In the genomic region with DNA sequence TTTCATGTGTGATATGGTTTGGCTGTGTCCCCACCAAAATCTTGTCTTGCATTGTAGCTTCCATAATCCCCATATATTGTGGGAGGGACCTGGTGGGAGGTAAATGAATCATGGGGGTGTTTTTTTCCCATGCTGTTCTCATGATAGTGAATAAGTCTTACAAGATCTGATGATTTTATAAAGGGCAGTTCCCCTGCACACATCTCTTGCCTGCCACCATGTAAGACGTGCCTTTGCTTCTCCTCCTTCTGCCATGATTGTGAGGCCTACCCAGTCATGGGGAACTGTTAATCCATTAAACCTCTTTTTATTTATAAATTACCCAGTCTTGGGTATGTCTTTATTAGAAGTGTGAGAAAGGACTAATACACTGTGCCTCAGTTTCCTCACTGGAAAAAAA, we compare ENCODE assay signal across 32 cellular contexts. TPM values are rescaled to one million over a fixed set of nuclear protein-coding genes. Genes with fewer than 3 reads are reported as not detected.
DNase-seq lines count a peak whose midpoint lies in the region; ATAC-seq, FAIRE-seq and TF ChIP-seq lines count a peak whose summit lies in the region.
"Had no signal": no experiment of that assay in that cellular context is flagged by ENCODE, and none has a peak within 500 bp of the region (broad histone marks: within the 10 kb centered on the region; RNA-seq: fewer than 3 reads in every experiment).

No MANE protein-coding gene starts in this region.

- H3K4me3 ChIP-seq in HepG2 (replicated peaks in 1 of 3; ENCODE audit: insufficient read depth in 1 of 3, low read depth in 2 of 3, low read length in 3 of 3) (no peak overlapping the region), right lobe of liver (no peak overlapping the region), K562 (no peak overlapping the region)
- H3K4me3 ChIP-seq: BLaER1, GM12878 had no signal

- H3K27ac ChIP-seq in HepG2 (ENCODE audit: extremely low read length, insufficient read depth, low read length) (no peak overlapping the region), right lobe of liver (no peak overlapping the region), K562 (ENCODE audit: extremely low read depth, low read depth, low read length) (no peak overlapping the region)

- no peaks in the 10 kb centered on the region for H3K27me3 Mint-ChIP-seq in stimulated activated memory B cell treated with anti-CD40 and anti-IgM and Interleukin-4, amounts not matched to agents 10 μg/mL and 1 μg/mL and 100 μg/mL, for 72 hours

- H3K4me1 ChIP-seq in HepG2 (ENCODE audit: insufficient read depth, low read length) (no peaks in the 10 kb centered on the region), right lobe of liver (no peaks in the 10 kb centered on the region), K562 (replicated peaks in 1 of 2; ENCODE audit: control insufficient read depth in 2 of 2, insufficient read depth in 2 of 2, low read length in 2 of 2) (peaks cover 0 to 11% of the 10 kb centered on the region in 2 experiments; a peak in 2 of 5 replicates)
- H3K4me1 ChIP-seq: BE2C had no signal

- H3K36me3 Mint-ChIP-seq in stimulated activated memory B cell treated with anti-CD40 and anti-IgM and Interleukin-4, amounts not matched to agents 10 μg/mL and 1 μg/mL and 100 μg/mL, for 72 hours: peaks cover 10% of the 10 kb centered on the region
- H3K36me3 Mint-ChIP-seq: CD4-positive, CD25-positive, alpha-beta regulatory T cell had no signal

- peaks cover 8% of the 10 kb centered on the region; the same call in 1 of the 2 replicates for H3K9me3 ChIP-seq in HepG2 (ENCODE audit: low read length)
- peaks cover 0 to 3% (median 0%) of the 10 kb centered on the region in 4 donors for H3K9me3 ChIP-seq in right lobe of liver
- H3K9me3 ChIP-seq in K562 (replicated peaks; ENCODE audit: control insufficient read depth, insufficient read depth, low read depth, low read length): peaks cover 6% of the 10 kb centered on the region; the same call in 1 of the 2 replicates
- H3K9me3 ChIP-seq: BE2C had no signal

- TF ChIP-seq CTCF in HepG2 (CRISPR knock-in tag; IDR thresholded peaks at IDR 0.05) (no peak), right lobe of liver (IDR thresholded peaks at IDR 0.05) (no peak), K562 (IDR thresholded peaks at IDR 0.05 in 2 of 3, conservative IDR thresholded peaks at IDR 0.05 in 1 of 3; ENCODE audit: insufficient read depth in 2 of 3, low read depth in 1 of 3, low read length in 3 of 3) (no peak)

- H3K4me1 Mint-ChIP-seq in stimulated activated memory B cell treated with anti-CD40 and anti-IgM and Interleukin-4, amounts not matched to agents 10 μg/mL and 1 μg/mL and 100 μg/mL, for 72 hours: peaks cover 37% of the 10 kb centered on the region
- H3K4me1 Mint-ChIP-seq: CD8-positive, alpha-beta memory T cell had no signal

- no peak for TF ChIP-seq EP300 in HepG2 (IDR thresholded peaks at IDR 0.05; ENCODE audit: low read depth in 2 of 2, low read length in 2 of 2)
- TF ChIP-seq EP300 in HepG2 (CRISPR knock-in tag; IDR thresholded peaks at IDR 0.05; ENCODE audit: borderline replicate concordance): no peak
- TF ChIP-seq EP300 in K562 (IDR thresholded peaks at IDR 0.05; ENCODE audit: low read length): no peak

- H3K27me3 ChIP-seq in HepG2 (ENCODE audit: control insufficient read depth in 1 of 2, insufficient read depth in 2 of 2, low read length in 2 of 2): no peaks in the 10 kb centered on the region; a peak in 2 of 5 replicates
- no peaks in the 10 kb centered on the region for H3K27me3 ChIP-seq in right lobe of liver
- H3K27me3 ChIP-seq in K562 (ENCODE audit: control insufficient read depth in 2 of 2, insufficient read depth in 2 of 2, low read length in 2 of 2): no peaks in the 10 kb centered on the region
- H3K27me3 ChIP-seq: BE2C, BLaER1 had no signal

- TF ChIP-seq POLR2A in HepG2 (IDR thresholded peaks at IDR 0.05; ENCODE audit: insufficient read depth in 1 of 2, low read depth in 2 of 2, low read length in 2 of 2) (no peak), right lobe of liver (IDR thresholded peaks at IDR 0.05) (no peak), K562 (conservative IDR thresholded peaks at IDR 0.05) (no peak)

- ATAC-seq in HepG2 (no peak), right lobe of liver (no peak), K562 (no peak)
- no peak for ATAC-seq in stimulated activated memory B cell treated with anti-CD40 and anti-IgM and Interleukin-4, amounts not matched to agents 10 μg/mL and 1 μg/mL and 100 μg/mL, for 72 hours
- ATAC-seq: GM12878 had no signal

- no peak for TF ChIP-seq RAD21 in HepG2 (CRISPR knock-in tag; IDR thresholded peaks at IDR 0.05)
- no peak for TF ChIP-seq RAD21 in K562 (CRISPR knock-in tag; conservative IDR thresholded peaks at IDR 0.05 in 1 of 2, IDR thresholded peaks at IDR 0.05 in 1 of 2)

- no peaks in the 10 kb centered on the region for H4K20me1 ChIP-seq in HepG2 (ENCODE audit: insufficient read depth, low read length)
- H4K20me1 ChIP-seq in K562 (replicated peaks; ENCODE audit: control insufficient read depth, insufficient read depth, low read length): no peaks in the 10 kb centered on the region
- H4K20me1 ChIP-seq: BLaER1 had no signal

- no peak overlapping the region for H3K9ac ChIP-seq in HepG2 (ENCODE audit: insufficient read depth, low read depth, low read length)
- no peak overlapping the region for H3K9ac ChIP-seq in K562 (ENCODE audit: insufficient read depth in 1 of 2, low read depth in 2 of 2, low read length in 2 of 2)
- H3K9ac ChIP-seq: BLaER1 had no signal

- FAIRE-seq in HepG2 (lab: Jason Lieb, UNC) (no peak), K562 (lab: Jason Lieb, UNC) (no peak)
- FAIRE-seq: A204.1, GM12878, GM12892, GM18507 had no signal

- H3K9me1 ChIP-seq in K562 (ENCODE audit: control insufficient read depth, insufficient read depth, low read length): no peaks in the 10 kb centered on the region

- in situ Hi-C loops in HepG2 (cut with HindIII; ENCODE audit: extremely low pct_ligation_motif_present, low pct_unique_long_range_greater_than_20kb) (no loop called here), K562 (cut with MboI) (no loop called here)

- WGBS in HepG2 (ENCODE audit: low lambda C conversion rate): 0% methylated on average over 1 of the region's 1 CpG
- 80% methylated on average over 1 of the region's 1 CpG for WGBS in right lobe of liver (ENCODE audit: insufficient coverage, low coverage, low lambda C conversion rate, missing lambda C conversion rate)
- 13% methylated on average over 1 of the region's 1 CpG for WGBS in K562 (ENCODE audit: insufficient coverage, low coverage, missing lambda C conversion rate)

- H2AFZ ChIP-seq in HepG2 (ENCODE audit: low read length) (no peak overlapping the region), K562 (ENCODE audit: low read depth, low read length) (no peak overlapping the region)

- no peaks in the 10 kb centered on the region for H3K36me3 ChIP-seq in HepG2 (replicated peaks in 1 of 2; ENCODE audit: control insufficient read depth in 1 of 2, insufficient read depth in 2 of 2, low read length in 2 of 2)
- H3K36me3 ChIP-seq in right lobe of liver: no peaks in the 10 kb centered on the region
- H3K36me3 ChIP-seq in K562 (ENCODE audit: control insufficient read depth, insufficient read depth, low read length): no peaks in the 10 kb centered on the region
- H3K36me3 ChIP-seq: BE2C, BLaER1 had no signal

- H3K9me3 Mint-ChIP-seq in stimulated activated memory B cell treated with anti-CD40 and anti-IgM and Interleukin-4, amounts not matched to agents 10 μg/mL and 1 μg/mL and 100 μg/mL, for 72 hours: peaks cover 11% of the 10 kb centered on the region

- CTCF ChIA-PET in HepG2 (lab: Yijun Ruan, JAX; ENCODE audit: low intra/inter-chr PET ratio, low total read pairs): no interaction called here
- CTCF ChIA-PET in K562 (lab: Yijun Ruan, JAX; ENCODE audit: low intra/inter-chr PET ratio): no interaction called here

- DNase-seq in HepG2 (ENCODE audit: low spot score) (no peak), right lobe of liver (no peak), K562 (ENCODE audit: extremely low read depth in 1 of 4, low spot score in 3 of 4) (no peak), AML-193 (lab: John Stamatoyannopoulos, UW) (no peak), NCI-H82 treated with DMSO at 0.1 percent for 48 hours (lab: John Stamatoyannopoulos, UW; ENCODE audit: unreplicated experiment) (no peak), NCI-H748 (lab: John Stamatoyannopoulos, UW; ENCODE audit: unreplicated experiment) (no peak)
- DNase-seq: 8988T; ACHN; BE2C; C1 segment of cervical spinal cord; CD4-positive, alpha-beta memory T cell; CD4-positive, CD25-positive, alpha-beta regulatory T cell; CD8-positive, alpha-beta memory T cell; COR-L47; DMS 273 treated with DMSO at 0.1 percent for 48 hours; DMS153; DMS53; DMS79; DND-41; EL; GDM1 had no signal

- intact Hi-C loops in HepG2 (cut with micrococcal nuclease; ENCODE audit: unreplicated experiment): no loop called here
- intact Hi-C loops in right lobe of liver (cut with DNase I): no loop called here
- intact Hi-C loops in K562 (cut with micrococcal nuclease): no loop called here

- no TSS peak for BruUV-seq in HepG2 (replicated peaks; lab: Mats Ljungman, UMichigan)
- no TSS peak for BruUV-seq in K562 (replicated peaks; lab: Mats Ljungman, UMichigan)

- H3K79me2 ChIP-seq in HepG2 (ENCODE audit: insufficient read depth, low read length) (no peaks in the 10 kb centered on the region), K562 (ENCODE audit: control insufficient read depth, insufficient read depth, low read length) (no peaks in the 10 kb centered on the region)

- H3K27ac Mint-ChIP-seq in stimulated activated memory B cell treated with anti-CD40 and anti-IgM and Interleukin-4, amounts not matched to agents 10 μg/mL and 1 μg/mL and 100 μg/mL, for 72 hours: peak overlapping the region; percentile 41
- H3K27ac Mint-ChIP-seq: CD14-positive monocyte; CD4-positive, alpha-beta memory T cell; CD4-positive, CD25-positive, alpha-beta regulatory T cell had no signal

- H3K4me2 ChIP-seq in HepG2 (ENCODE audit: low read depth, low read length): no peak overlapping the region
- no peak overlapping the region for H3K4me2 ChIP-seq in K562 (ENCODE audit: insufficient read depth, low read length)

- POLR2A ChIA-PET in HepG2 (lab: Yijun Ruan, JAX) (no interaction called here), K562 (lab: Yijun Ruan, JAX) (no interaction called here)

- H3K4me3 Mint-ChIP-seq in stimulated activated memory B cell treated with anti-CD40 and anti-IgM and Interleukin-4, amounts not matched to agents 10 μg/mL and 1 μg/mL and 100 μg/mL, for 72 hours: no peak overlapping the region
- H3K4me3 Mint-ChIP-seq: CD14-positive monocyte; CD4-positive, alpha-beta memory T cell; CD4-positive, CD25-positive, alpha-beta regulatory T cell; CD8-positive, alpha-beta memory T cell had no signal

RNA-seq across cellular contexts. Expression of a gene that starts 4.2 kb away (rescaled TPM):
- total RNA-seq in HepG2 (2016; rRNA removed; fragmentation: Illumina TruSeq; extraction: Trizol) (not detected in 2 replicates), right lobe of liver (not detected), K562 (2014; rRNA removed) (not detected in 2 replicates), K562 (2014; rRNA removed; fragmentation: Illumina TruSeq; extraction: Trizol) (not detected in 2 replicates), K562 (2015; rRNA removed; fragmentation: Illumina TruSeq; extraction: Trizol) (not detected in 2 replicates), K562 (2021) (not detected in 2 replicates)
- total RNA-seq in HepG2 (2016; cell fraction: cytosol; rRNA removed; fragmentation: Illumina TruSeq; extraction: Trizol; ENCODE audit: low read depth): not detected in 2 replicates
- not detected in 2 replicates for total RNA-seq in HepG2 (2016; cell fraction: insoluble cytoplasmic fraction; rRNA removed; fragmentation: Illumina TruSeq; extraction: Trizol)
- not detected in 2 replicates for total RNA-seq in HepG2 (2016; cell fraction: membrane; rRNA removed; fragmentation: Illumina TruSeq; extraction: Trizol)
- not detected in 2 replicates for total RNA-seq in HepG2 (2016; cell fraction: nucleus; rRNA removed; fragmentation: Illumina TruSeq; extraction: Trizol)
- polyA plus RNA-seq in HepG2 (2011; rRNA removed) (not detected in 2 replicates), K562 (2011; rRNA removed) (not detected in 2 replicates), K562 (2014; fragmentation: Illumina TruSeq; extraction: Trizol) (not detected in 2 replicates), K562 (2014; fragmentation: Nextera tagmentation; extraction: Ambion mirVana) (not detected), K562 (2014; rRNA removed) (0.03 TPM in 1 of 2 replicates, not detected in the other)
- polyA plus RNA-seq in HepG2 (2011; cell fraction: cytosol; rRNA removed): not detected in 2 replicates
- not detected in 2 replicates for polyA plus RNA-seq in HepG2 (2011; cell fraction: nucleus; rRNA removed)
- polyA plus RNA-seq in HepG2 (2012): not detected in 2 replicates
- not detected in 2 replicates for polyA plus RNA-seq in HepG2 (2016; cell fraction: cytosol; fragmentation: Illumina TruSeq; extraction: Trizol; ENCODE audit: low read depth)
- polyA plus RNA-seq in HepG2 (2016; cell fraction: insoluble cytoplasmic fraction; fragmentation: Illumina TruSeq; extraction: Trizol; ENCODE audit: low read depth): not detected in 2 replicates
- not detected in 2 replicates for polyA plus RNA-seq in HepG2 (2016; cell fraction: membrane; fragmentation: Illumina TruSeq; extraction: Trizol; ENCODE audit: low read depth)
- not detected in 2 replicates for polyA plus RNA-seq in HepG2 (2016; cell fraction: nucleus; fragmentation: Illumina TruSeq; extraction: Trizol; ENCODE audit: insufficient read depth, low read depth)
- polyA minus RNA-seq in HepG2 (2011; rRNA and poly(A)+ RNA removed; ENCODE audit: low replicate concordance): not detected in 2 replicates
- not detected in 2 replicates for polyA minus RNA-seq in HepG2 (2011; cell fraction: cytosol; rRNA and poly(A)+ RNA removed)
- not detected in 2 replicates for polyA minus RNA-seq in HepG2 (2011; cell fraction: nucleus; rRNA and poly(A)+ RNA removed)
- total RNA-seq in K562 (2011; cell fraction: chromatin; rRNA removed; ENCODE audit: low replicate concordance): not detected in 2 replicates
- total RNA-seq in K562 (2011; cell fraction: nucleolus; rRNA removed): not detected in 2 replicates
- total RNA-seq in K562 (2011; cell fraction: nucleoplasm; rRNA removed): not detected in 2 replicates
- not detected in 2 replicates for polyA plus RNA-seq in K562 (2011; cell fraction: cytosol; rRNA removed)
- not detected in 2 replicates for polyA plus RNA-seq in K562 (2011; cell fraction: nucleus; rRNA removed)
- not detected in 2 replicates for polyA plus RNA-seq in K562 (2012)
- polyA minus RNA-seq in K562 (2011; rRNA and poly(A)+ RNA removed): not detected in 2 replicates
- not detected in 2 replicates for polyA minus RNA-seq in K562 (2011; cell fraction: cytosol; rRNA and poly(A)+ RNA removed)
- not detected in 2 replicates for polyA minus RNA-seq in K562 (2011; cell fraction: nucleus; rRNA and poly(A)+ RNA removed)
- total RNA-seq: A673; CD4-positive, alpha-beta memory T cell; CD4-positive, CD25-positive, alpha-beta regulatory T cell; CD8-positive, alpha-beta memory T cell; Daoy; G401 had no signal
- polyA plus RNA-seq: AG04450; CD14-positive monocyte; CD4-positive, alpha-beta memory T cell; CD4-positive, CD25-positive, alpha-beta regulatory T cell; CD8-positive, alpha-beta memory T cell had no signal

RNA-seq across cellular contexts. Expression of a gene that starts 41.6 kb away (rescaled TPM):
- total RNA-seq in HepG2 (2016; rRNA removed; fragmentation: Illumina TruSeq; extraction: Trizol) (48.9 and 82.8 TPM in 2 replicates), right lobe of liver (10 to 100 TPM; 25.8 to 88.8 (median 37.4) TPM), K562 (2014; rRNA removed) (13.4 and 14.7 TPM in 2 replicates), K562 (2014; rRNA removed; fragmentation: Illumina TruSeq; extraction: Trizol) (26.7 and 31.3 TPM in 2 replicates), K562 (2015; rRNA removed; fragmentation: Illumina TruSeq; extraction: Trizol) (33.4 and 38.9 TPM in 2 replicates), K562 (2021) (16.8 and 17.7 TPM in 2 replicates)
- 8.4 and 9.4 TPM in 2 replicates for total RNA-seq in HepG2 (2016; cell fraction: cytosol; rRNA removed; fragmentation: Illumina TruSeq; extraction: Trizol; ENCODE audit: low read depth)
- 45.8 and 85.1 TPM in 2 replicates for total RNA-seq in HepG2 (2016; cell fraction: insoluble cytoplasmic fraction; rRNA removed; fragmentation: Illumina TruSeq; extraction: Trizol)
- total RNA-seq in HepG2 (2016; cell fraction: membrane; rRNA removed; fragmentation: Illumina TruSeq; extraction: Trizol): 20.8 and 24.3 TPM in 2 replicates
- total RNA-seq in HepG2 (2016; cell fraction: nucleus; rRNA removed; fragmentation: Illumina TruSeq; extraction: Trizol): 88.6 and 101 TPM in 2 replicates
- polyA plus RNA-seq in HepG2 (2011; rRNA removed) (71.6 and 87.8 TPM in 2 replicates), K562 (2011; rRNA removed) (33.0 and 52.5 TPM in 2 replicates), K562 (2014; fragmentation: Illumina TruSeq; extraction: Trizol) (22.4 and 26.7 TPM in 2 replicates), K562 (2014; fragmentation: Nextera tagmentation; extraction: Ambion mirVana) (10 to 100 TPM; 41.5 to 47.0 TPM), K562 (2014; rRNA removed) (19.3 and 21.2 TPM in 2 replicates)
- 34.2 and 50.3 TPM in 2 replicates for polyA plus RNA-seq in HepG2 (2011; cell fraction: cytosol; rRNA removed)
- 31.2 and 32.5 TPM in 2 replicates for polyA plus RNA-seq in HepG2 (2011; cell fraction: nucleus; rRNA removed)
- polyA plus RNA-seq in HepG2 (2012): 50.2 and 52.0 TPM in 2 replicates
- 4.8 and 5.5 TPM in 2 replicates for polyA plus RNA-seq in HepG2 (2016; cell fraction: cytosol; fragmentation: Illumina TruSeq; extraction: Trizol; ENCODE audit: low read depth)
- 37.4 and 39.7 TPM in 2 replicates for polyA plus RNA-seq in HepG2 (2016; cell fraction: insoluble cytoplasmic fraction; fragmentation: Illumina TruSeq; extraction: Trizol; ENCODE audit: low read depth)
- 10.2 and 10.4 TPM in 2 replicates for polyA plus RNA-seq in HepG2 (2016; cell fraction: membrane; fragmentation: Illumina TruSeq; extraction: Trizol; ENCODE audit: low read depth)
- polyA plus RNA-seq in HepG2 (2016; cell fraction: nucleus; fragmentation: Illumina TruSeq; extraction: Trizol; ENCODE audit: insufficient read depth, low read depth): 112 and 116 TPM in 2 replicates
- 37.9 and 170 TPM in 2 replicates for polyA minus RNA-seq in HepG2 (2011; rRNA and poly(A)+ RNA removed; ENCODE audit: low replicate concordance)
- polyA minus RNA-seq in HepG2 (2011; cell fraction: cytosol; rRNA and poly(A)+ RNA removed): 54.0 and 55.4 TPM in 2 replicates
- 95.2 and 116 TPM in 2 replicates for polyA minus RNA-seq in HepG2 (2011; cell fraction: nucleus; rRNA and poly(A)+ RNA removed)
- 20.6 and 45.2 TPM in 2 replicates for total RNA-seq in K562 (2011; cell fraction: chromatin; rRNA removed; ENCODE audit: low replicate concordance)
- total RNA-seq in K562 (2011; cell fraction: nucleolus; rRNA removed): 21.5 and 26.5 TPM in 2 replicates
- total RNA-seq in K562 (2011; cell fraction: nucleoplasm; rRNA removed): 30.9 and 31.5 TPM in 2 replicates
- 4.8 and 21.0 TPM in 2 replicates for polyA plus RNA-seq in K562 (2011; cell fraction: cytosol; rRNA removed)
- 24.7 and 52.5 TPM in 2 replicates for polyA plus RNA-seq in K562 (2011; cell fraction: nucleus; rRNA removed)
- polyA plus RNA-seq in K562 (2012): 22.6 and 25.6 TPM in 2 replicates
- polyA minus RNA-seq in K562 (2011; rRNA and poly(A)+ RNA removed): 16.9 and 42.2 TPM in 2 replicates
- polyA minus RNA-seq in K562 (2011; cell fraction: cytosol; rRNA and poly(A)+ RNA removed): 8.5 and 22.1 TPM in 2 replicates
- polyA minus RNA-seq in K562 (2011; cell fraction: nucleus; rRNA and poly(A)+ RNA removed): 11.8 and 45.1 TPM in 2 replicates
